ENCODE assay signal across 8 cellular contexts in the genomic region with DNA sequence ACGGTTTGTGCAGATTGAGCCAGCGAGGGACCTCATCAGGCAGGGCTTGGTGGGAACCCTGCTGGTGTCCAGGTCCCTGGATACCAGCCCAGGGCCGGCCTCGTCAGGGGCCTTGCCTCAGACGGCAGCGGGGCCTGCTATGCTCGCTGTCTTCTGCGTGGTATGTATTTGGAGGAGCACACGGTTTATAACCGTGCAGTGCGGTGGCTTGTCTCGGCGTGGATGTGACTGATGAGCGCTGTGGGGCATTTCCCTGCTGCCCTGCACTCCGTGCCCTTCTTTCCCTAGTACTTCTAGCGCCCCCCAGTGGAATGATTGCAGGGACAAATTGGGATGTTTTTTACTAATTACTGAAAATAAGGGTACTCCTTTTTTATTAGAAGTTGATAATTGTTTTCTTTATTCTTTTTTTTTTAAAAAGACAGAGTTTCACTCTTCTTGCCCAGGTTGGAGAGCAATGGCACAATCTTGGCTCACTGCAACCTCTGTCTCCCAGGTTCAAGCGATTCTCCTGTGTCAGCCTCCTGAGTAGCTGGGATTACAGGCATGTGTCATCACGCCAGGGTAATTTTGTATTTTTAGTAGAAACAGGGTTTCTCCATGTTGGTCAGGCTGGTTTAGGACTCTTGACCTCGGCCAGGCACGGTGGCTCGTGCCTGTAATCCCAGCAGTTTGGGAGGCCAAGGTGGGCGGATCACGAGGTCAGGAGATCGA. TPM values are rescaled to one million over a fixed set of nuclear protein-coding genes. Genes with fewer than 3 reads are reported as not detected.
DNase-seq lines count a peak whose midpoint lies in the region; ATAC-seq and TF ChIP-seq lines count a peak whose summit lies in the region.

No MANE protein-coding gene starts in this region.

- no peak overlapping the region for H2BK120ac ChIP-seq in trophoblast cell (ENCODE audit: insufficient read depth, low read length, poor library complexity)

- H3K4me3 ChIP-seq in KMS-11 (IDR thresholded peaks at IDR 0.05; ENCODE audit: insufficient read depth, low read depth, low read length) (no peak overlapping the region), fibroblast of the aortic adventitia (ENCODE audit: low read depth, low read length) (no peak overlapping the region), trophoblast cell (ENCODE audit: low read depth, low read length) (no peak overlapping the region)

- H3K27ac ChIP-seq in KMS-11: no peak overlapping the region
- H3K27ac ChIP-seq in trophoblast cell (ENCODE audit: low read depth, low read length): no peak overlapping the region

- H3K27me3 Mint-ChIP-seq in activated CD4-positive, alpha-beta T cell treated with anti-CD3 and anti-CD28 coated beads, Interleukin-2, amount 10 ng/mL, durations not matched to agents 24 days and 14 days: no peaks in the 10 kb centered on the region
- no peaks in the 10 kb centered on the region for H3K27me3 Mint-ChIP-seq in activated T-helper 1 cell treated with anti-CD3 and anti-CD28 coated beads, Interleukin-12 subunit alpha, Interleukin-12 subunit beta, Interleukin-2, Interleukin-4 antibody, amounts not matched to agents 30 ng/mL and 10 ng/mL and 1 ng/mL, durations not matched to agents 14 hours and 24 hours and 36 hours (ENCODE audit: insufficient read depth)

- no peak overlapping the region for H4K12ac ChIP-seq in trophoblast cell (ENCODE audit: low read depth, low read length)

- H3K36me3 ChIP-seq in KMS-11 (ENCODE audit: insufficient read depth) (peaks cover 2% of the 10 kb centered on the region; the same call in 1 of the 2 replicates), trophoblast cell (ENCODE audit: control insufficient read depth in 1 of 2, insufficient read depth in 2 of 2, low read length in 2 of 2) (peaks cover 18 to 25% of the 10 kb centered on the region in 2 experiments)

- no peak overlapping the region for H2BK12ac ChIP-seq in trophoblast cell (ENCODE audit: low read length)

- H2BK5ac ChIP-seq in trophoblast cell (ENCODE audit: low read depth, low read length, poor library complexity): no peak overlapping the region

- ATAC-seq in HG02852 (IDR thresholded peaks at IDR 0.05; ENCODE audit: unreplicated experiment): no peak

- no peak overlapping the region for H4K91ac ChIP-seq in trophoblast cell (ENCODE audit: low read depth, low read length)

- H3K9ac ChIP-seq in KMS-11 (no peak overlapping the region), trophoblast cell (ENCODE audit: low read length) (no peak overlapping the region)

- peaks cover 51% of the 10 kb centered on the region for H3K36me3 Mint-ChIP-seq in activated CD4-positive, alpha-beta T cell treated with anti-CD3 and anti-CD28 coated beads, Interleukin-2, amount 10 ng/mL, durations not matched to agents 24 days and 14 days (ENCODE audit: low read depth)
- H3K36me3 Mint-ChIP-seq in activated T-helper 1 cell treated with anti-CD3 and anti-CD28 coated beads, Interleukin-12 subunit alpha, Interleukin-12 subunit beta, Interleukin-2, Interleukin-4 antibody, amounts not matched to agents 30 ng/mL and 10 ng/mL and 1 ng/mL, durations not matched to agents 14 hours and 24 hours and 36 hours (ENCODE audit: low read depth): peaks cover 31% of the 10 kb centered on the region

- no peaks in the 10 kb centered on the region for H4K20me1 ChIP-seq in KMS-11 (ENCODE audit: insufficient read depth)

- no peaks in the 10 kb centered on the region for H3K27me3 ChIP-seq in KMS-11 (ENCODE audit: insufficient read depth, low read depth)
- no peaks in the 10 kb centered on the region for H3K27me3 ChIP-seq in trophoblast cell (ENCODE audit: insufficient read depth, low read length)

- no peaks in the 10 kb centered on the region for H3K79me1 ChIP-seq in trophoblast cell (ENCODE audit: low read length)

- H3K9me3 Mint-ChIP-seq in activated CD4-positive, alpha-beta T cell treated with anti-CD3 and anti-CD28 coated beads, Interleukin-2, amount 10 ng/mL, durations not matched to agents 24 days and 14 days: no peaks in the 10 kb centered on the region
- H3K9me3 Mint-ChIP-seq in activated T-helper 1 cell treated with anti-CD3 and anti-CD28 coated beads, Interleukin-12 subunit alpha, Interleukin-12 subunit beta, Interleukin-2, Interleukin-4 antibody, amounts not matched to agents 30 ng/mL and 10 ng/mL and 1 ng/mL, durations not matched to agents 14 hours and 24 hours and 36 hours: no peaks in the 10 kb centered on the region

- no peak overlapping the region for H3K4ac ChIP-seq in trophoblast cell (ENCODE audit: low read depth, low read length)

- no CpG with 5 or more reads among the region's 24 CpGs for WGBS in trophoblast cell (ENCODE audit: extremely low coverage, insufficient coverage, insufficient read length)

- DNase-seq in COLO829 (ENCODE audit: low spot score) (peak; percentile 55), fibroblast of the aortic adventitia (ENCODE audit: low read depth) (peak; percentile 36), trophoblast cell (peak; percentile 18 to 73), NCI-H2227 treated with DMSO at 0.1 percent for 48 hours (lab: John Stamatoyannopoulos, UW) (no peak)
- DNase-seq in activated CD4-positive, alpha-beta T cell treated with anti-CD3 and anti-CD28 coated beads, Interleukin-2, amount 10 ng/mL, durations not matched to agents 24 days and 14 days: peak; percentile 80
- no peak for DNase-seq in activated T-helper 1 cell treated with anti-CD3 and anti-CD28 coated beads, Interleukin-12 subunit alpha, Interleukin-12 subunit beta, Interleukin-2, Interleukin-4 antibody, amounts not matched to agents 30 ng/mL and 10 ng/mL and 1 ng/mL, durations not matched to agents 14 hours and 24 hours and 36 hours (ENCODE audit: low spot score)

- no peak overlapping the region for H3K23ac ChIP-seq in trophoblast cell (ENCODE audit: low read length)

- H3K4me2 ChIP-seq in KMS-11 (no peak overlapping the region), trophoblast cell (ENCODE audit: low read length) (no peak overlapping the region)

- TF ChIP-seq CTCF in KMS-11 (conservative IDR thresholded peaks at IDR 0.05; ENCODE audit: low read depth, low read length) (peak; percentile 71), fibroblast of the aortic adventitia (IDR thresholded peaks at IDR 0.05; ENCODE audit: insufficient read depth, low read length) (peak; percentile 60)

- H3K79me2 ChIP-seq in KMS-11 (ENCODE audit: insufficient read depth, low read depth): no peaks in the 10 kb centered on the region
- no peaks in the 10 kb centered on the region for H3K79me2 ChIP-seq in trophoblast cell (ENCODE audit: control insufficient read depth, insufficient read depth, low read length, poor library complexity)

- H3K4me1 ChIP-seq in KMS-11 (ENCODE audit: low read depth, poor library complexity, severe bottlenecking) (no peaks in the 10 kb centered on the region), trophoblast cell (ENCODE audit: control insufficient read depth in 1 of 2, insufficient read depth in 2 of 2, low read length in 2 of 2) (no peaks in the 10 kb centered on the region)

- H2AFZ ChIP-seq in KMS-11 (ENCODE audit: low read depth) (no peak overlapping the region), trophoblast cell (ENCODE audit: insufficient read depth, low read length, poor library complexity) (no peak overlapping the region)

- intact Hi-C loops in activated CD4-positive, alpha-beta T cell treated with anti-CD3 and anti-CD28 coated beads, Interleukin-2, amount 10 ng/mL, durations not matched to agents 24 days and 14 days (cut with micrococcal nuclease): no loop called here
- intact Hi-C loops in activated T-helper 1 cell treated with anti-CD3 and anti-CD28 coated beads, Interleukin-12 subunit alpha, Interleukin-12 subunit beta, Interleukin-2, Interleukin-4 antibody, amounts not matched to agents 30 ng/mL and 10 ng/mL and 1 ng/mL, durations not matched to agents 14 hours and 24 hours and 36 hours (cut with micrococcal nuclease): loop anchor here (2.0 to 5.0 kb wide), 2 partner anchors 50 to 98 kb away; a partner anchor contains a TSS

- no peak overlapping the region for H4K8ac ChIP-seq in trophoblast cell (ENCODE audit: low read depth, low read length)

- peaks cover 15% of the 10 kb centered on the region for H3K4me1 Mint-ChIP-seq in activated CD4-positive, alpha-beta T cell treated with anti-CD3 and anti-CD28 coated beads, Interleukin-2, amount 10 ng/mL, durations not matched to agents 24 days and 14 days
- peaks cover 16% of the 10 kb centered on the region for H3K4me1 Mint-ChIP-seq in activated T-helper 1 cell treated with anti-CD3 and anti-CD28 coated beads, Interleukin-12 subunit alpha, Interleukin-12 subunit beta, Interleukin-2, Interleukin-4 antibody, amounts not matched to agents 30 ng/mL and 10 ng/mL and 1 ng/mL, durations not matched to agents 14 hours and 24 hours and 36 hours (ENCODE audit: low read depth)

- H3K9me3 ChIP-seq in trophoblast cell (ENCODE audit: insufficient read depth, low read depth, low read length): no peaks in the 10 kb centered on the region

- H3K4me3 Mint-ChIP-seq in activated CD4-positive, alpha-beta T cell treated with anti-CD3 and anti-CD28 coated beads, Interleukin-2, amount 10 ng/mL, durations not matched to agents 24 days and 14 days: no peak overlapping the region
- no peak overlapping the region for H3K4me3 Mint-ChIP-seq in activated T-helper 1 cell treated with anti-CD3 and anti-CD28 coated beads, Interleukin-12 subunit alpha, Interleukin-12 subunit beta, Interleukin-2, Interleukin-4 antibody, amounts not matched to agents 30 ng/mL and 10 ng/mL and 1 ng/mL, durations not matched to agents 14 hours and 24 hours and 36 hours

- H3K27ac Mint-ChIP-seq in activated CD4-positive, alpha-beta T cell treated with anti-CD3 and anti-CD28 coated beads, Interleukin-2, amount 10 ng/mL, durations not matched to agents 24 days and 14 days: no peak overlapping the region
- H3K27ac Mint-ChIP-seq in activated T-helper 1 cell treated with anti-CD3 and anti-CD28 coated beads, Interleukin-12 subunit alpha, Interleukin-12 subunit beta, Interleukin-2, Interleukin-4 antibody, amounts not matched to agents 30 ng/mL and 10 ng/mL and 1 ng/mL, durations not matched to agents 14 hours and 24 hours and 36 hours: no peak overlapping the region

- no peak overlapping the region for H3K18ac ChIP-seq in trophoblast cell (ENCODE audit: low read length)

- no peak overlapping the region for H3K14ac ChIP-seq in trophoblast cell (ENCODE audit: low read length)

- no peak overlapping the region for H2AK5ac ChIP-seq in trophoblast cell (ENCODE audit: low read length)

RNA-seq across cellular contexts. Expression of a gene that starts 15.3 kb away (rescaled TPM):
- 117 and 122 TPM in 2 replicates for total RNA-seq in activated CD4-positive, alpha-beta T cell treated with anti-CD3 and anti-CD28 coated beads, Interleukin-2, amount 10 ng/mL, durations not matched to agents 24 days and 14 days
- total RNA-seq in fibroblast of the aortic adventitia (ENCODE audit: low replicate concordance): 39.5 and 80.3 TPM in 2 replicates
- 29.8 and 31.3 TPM in 2 replicates for polyA plus RNA-seq in trophoblast cell (2013)
- 106 and 111 TPM in 2 replicates for total RNA-seq in activated T-helper 1 cell treated with anti-CD3 and anti-CD28 coated beads, Interleukin-12 subunit alpha, Interleukin-12 subunit beta, Interleukin-2, Interleukin-4 antibody, amounts not matched to agents 30 ng/mL and 10 ng/mL and 1 ng/mL, durations not matched to agents 14 hours and 24 hours and 36 hours

RNA-seq across cellular contexts. Expression of a gene that starts 31.8 kb away (rescaled TPM):
- 2.9 and 3.7 TPM in 2 replicates for total RNA-seq in activated CD4-positive, alpha-beta T cell treated with anti-CD3 and anti-CD28 coated beads, Interleukin-2, amount 10 ng/mL, durations not matched to agents 24 days and 14 days
- total RNA-seq in fibroblast of the aortic adventitia (ENCODE audit: low replicate concordance): 0.74 and 2.8 TPM in 2 replicates
- 7.2 and 7.5 TPM in 2 replicates for polyA plus RNA-seq in trophoblast cell (2013)
- 1.9 and 2.7 TPM in 2 replicates for total RNA-seq in activated T-helper 1 cell treated with anti-CD3 and anti-CD28 coated beads, Interleukin-12 subunit alpha, Interleukin-12 subunit beta, Interleukin-2, Interleukin-4 antibody, amounts not matched to agents 30 ng/mL and 10 ng/mL and 1 ng/mL, durations not matched to agents 14 hours and 24 hours and 36 hours

RNA-seq across cellular contexts. Expression of a gene that starts 50.7 kb away (rescaled TPM):
- 38.7 and 43.4 TPM in 2 replicates for total RNA-seq in activated CD4-positive, alpha-beta T cell treated with anti-CD3 and anti-CD28 coated beads, Interleukin-2, amount 10 ng/mL, durations not matched to agents 24 days and 14 days
- total RNA-seq in fibroblast of the aortic adventitia (ENCODE audit: low replicate concordance): 5.6 and 18.7 TPM in 2 replicates
- polyA plus RNA-seq in trophoblast cell (2013): 19.3 and 19.5 TPM in 2 replicates
- 37.6 and 43.7 TPM in 2 replicates for total RNA-seq in activated T-helper 1 cell treated with anti-CD3 and anti-CD28 coated beads, Interleukin-12 subunit alpha, Interleukin-12 subunit beta, Interleukin-2, Interleukin-4 antibody, amounts not matched to agents 30 ng/mL and 10 ng/mL and 1 ng/mL, durations not matched to agents 14 hours and 24 hours and 36 hours

Comparison
In these comparisons a context has a peak if more than half of its experiments do, and no peak if none do; other contexts are left out.
1. DNase-seq: peak in COLO829 (single experiment), activated CD4-positive, alpha-beta T cell treated with anti-CD3 and anti-CD28 coated beads, Interleukin-2, amount 10 ng/mL, durations not matched to agents 24 days and 14 days (single experiment), fibroblast of the aortic adventitia (single experiment) and trophoblast cell (2 of 2); none in activated T-helper 1 cell treated with anti-CD3 and anti-CD28 coated beads, Interleukin-12 subunit alpha, Interleukin-12 subunit beta, Interleukin-2, Interleukin-4 antibody, amounts not matched to agents 30 ng/mL and 10 ng/mL and 1 ng/mL, durations not matched to agents 14 hours and 24 hours and 36 hours (single experiment) and NCI-H2227 treated with DMSO at 0.1 percent for 48 hours (single experiment).